In genomic region chr2:165864353-165864752, GRCh38 we compare ENCODE assay signal across 20 cellular contexts.
A peak's percentile ranks its signal among the peaks of the same experiment; 100 is the strongest.
DNase-seq lines count a peak whose midpoint lies in the region; ATAC-seq lines count a peak whose summit lies in the region.
"Had no signal": no experiment of that assay in that cellular context is flagged by ENCODE, and none has a peak within 500 bp of the region (broad histone marks: within the 10 kb centered on the region; RNA-seq: fewer than 3 reads in every experiment).

No MANE protein-coding gene starts in this region.

- H3K9me3 ChIP-seq in endocrine pancreas (ENCODE audit: control insufficient read depth, low read length): no peaks in the 10 kb centered on the region
- H3K9me3 ChIP-seq: SJSA1 had no signal

- no peaks in the 10 kb centered on the region for H3K36me3 ChIP-seq in endocrine pancreas (ENCODE audit: control insufficient read depth, insufficient read depth, low read length)
- H3K36me3 ChIP-seq: SJSA1, upper lobe of left lung had no signal

- peak; percentile 5 for ATAC-seq in HG03159 (IDR thresholded peaks at IDR 0.05; ENCODE audit: unreplicated experiment)
- ATAC-seq: HCT116, natural killer cell had no signal

- no peaks in the 10 kb centered on the region for H3K27me3 ChIP-seq in endocrine pancreas (ENCODE audit: control insufficient read depth, insufficient read depth, low read length)
- H3K27me3 ChIP-seq: SJSA1, upper lobe of left lung had no signal

- H3K9ac ChIP-seq in endocrine pancreas (ENCODE audit: control insufficient read depth, insufficient read depth, low read length): no peak overlapping the region

- peak overlapping the region; percentile 52 for H3K4me3 ChIP-seq in endocrine pancreas (ENCODE audit: control insufficient read depth, insufficient read depth, low read length)
- H3K4me3 ChIP-seq: SJSA1, upper lobe of left lung had no signal

- peaks cover 3% of the 10 kb centered on the region for H3K4me1 ChIP-seq in endocrine pancreas (ENCODE audit: control insufficient read depth, insufficient read depth, low read length)
- H3K4me1 ChIP-seq: SJSA1, upper lobe of left lung had no signal

- DNase-seq in NCI-H2196 (lab: John Stamatoyannopoulos, UW; ENCODE audit: unreplicated experiment) (peak; percentile 5), NCI-H2196 treated with DMSO at 0.1 percent for 48 hours (lab: John Stamatoyannopoulos, UW; ENCODE audit: unreplicated experiment) (no peak), retina (peak; percentile 73), middle frontal gyrus (ENCODE audit: extremely low spot score, low spot score) (no peak), NCI-H526 (lab: John Stamatoyannopoulos, UW) (no peak), GM19240 (ENCODE audit: insufficient read length, low spot score) (no peak)
- DNase-seq: ACHN; activated CD4-positive, alpha-beta T cell treated with anti-CD3 and anti-CD28 coated beads for 1 hour; activated effector memory CD4-positive, alpha-beta T cell treated with anti-CD3 and anti-CD28 coated beads, Interleukin-2, amount 50 U/mL, for 16 hours; CD4-positive, alpha-beta memory T cell; IMR-90; natural killer cell; OCI-M1; stimulated activated naive CD4-positive, alpha-beta T cell treated with Interleukin-2 at 50 U/mL for 16 hours; T-helper 9 cell; upper lobe of left lung had no signal

Comparison
In these comparisons a context has a peak if more than half of its experiments do, and no peak if none do; other contexts are left out.
1. DNase-seq: peak in NCI-H2196 (single experiment) and retina (single experiment); none in NCI-H2196 treated with DMSO at 0.1 percent for 48 hours (single experiment), middle frontal gyrus (single experiment), NCI-H526 (0 of 2) and GM19240 (single experiment).